In the genomic region with DNA sequence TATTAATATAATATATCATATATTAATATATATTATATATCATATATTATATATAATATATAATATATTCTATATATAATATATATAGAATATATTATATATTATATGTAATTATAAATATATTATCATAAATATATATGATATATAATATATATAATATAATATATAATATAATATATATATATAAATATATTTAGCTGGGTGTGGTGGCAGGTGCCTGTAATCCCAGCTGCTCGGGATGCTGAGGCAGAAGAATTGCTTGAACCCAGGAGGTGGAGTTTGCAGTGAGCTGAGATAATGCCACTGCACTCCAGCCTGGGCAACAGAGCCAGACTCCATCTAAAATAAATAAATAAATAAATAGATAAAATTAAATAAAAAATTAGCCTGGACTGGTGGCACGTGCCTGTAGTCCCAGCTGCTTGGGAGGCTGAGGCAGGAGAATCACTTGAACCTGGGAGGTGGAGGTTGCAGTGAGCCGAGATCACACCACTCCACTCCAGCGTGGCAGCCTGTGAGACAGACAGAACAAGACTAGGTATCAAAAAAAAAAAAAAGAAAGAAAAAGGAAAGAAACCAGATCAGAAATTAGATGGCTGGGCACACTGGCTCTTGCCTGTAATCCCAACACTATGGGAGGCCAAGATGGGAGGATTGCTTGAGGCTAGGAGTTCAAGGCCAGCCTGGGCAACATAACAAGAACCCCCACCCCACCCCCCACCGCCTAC, we compare ENCODE assay signal across 1 cellular context.
TF ChIP-seq lines count a peak whose summit lies in the region.

No MANE protein-coding gene starts in this region.

TF ChIP-seq in WTC11, 78 proteins besides CTCF, POLR2A, EP300 and RAD21:
- peak; percentile 91 for TF ChIP-seq HMGA2 (CRISPR knock-in tag; IDR thresholded peaks at IDR 0.05)
